Comparison of ENCODE assay signal across 8 cellular contexts in the genomic region with DNA sequence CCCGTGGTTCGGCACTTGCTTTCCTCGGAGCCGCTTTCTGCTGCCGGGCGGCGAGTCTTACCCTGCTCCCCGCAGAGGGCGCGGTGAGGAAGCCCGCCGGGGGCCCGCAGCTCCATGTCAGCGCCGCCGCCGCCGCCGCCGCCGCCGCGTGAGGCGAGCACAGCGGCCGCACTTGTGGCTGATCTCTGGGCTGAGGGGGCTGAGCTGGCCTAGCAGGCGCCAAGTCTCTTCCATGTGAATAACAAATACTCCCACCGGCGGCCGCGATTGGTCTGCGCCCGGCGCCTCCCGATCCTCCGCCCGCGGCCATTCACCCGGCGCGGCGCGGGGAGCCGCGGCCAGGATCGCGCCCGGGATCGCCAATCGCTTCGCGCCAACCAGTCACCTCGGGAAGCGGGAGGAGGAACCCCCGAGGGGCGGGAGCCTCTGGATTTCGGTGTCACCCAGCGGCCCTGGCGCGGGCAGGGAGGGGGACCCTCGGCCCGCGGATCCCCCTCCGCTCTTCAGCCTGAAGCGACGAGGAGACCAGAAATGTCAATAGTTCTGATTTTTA. TPM values are rescaled to one million over a fixed set of nuclear protein-coding genes. Genes with fewer than 3 reads are reported as not detected.
DNase-seq lines count a peak whose midpoint lies in the region; ATAC-seq and TF ChIP-seq lines count a peak whose summit lies in the region.

A gene (minus strand): TSS at position 206 of the 553 bp plus-strand sequence.

- CTCF ChIA-PET in activated B cell treated with CpG ODN at 0.5 μM for 24 hours (lab: Charles Lee): no interaction called here

- POLR2A ChIA-PET in activated B cell treated with CpG ODN at 0.5 μM for 24 hours (lab: Charles Lee): no interaction called here

- peaks cover 25% of the 10 kb centered on the region for H3K4me1 Mint-ChIP-seq in activated B cell treated with CpG ODN at 0.5 μM for 24 hours

- no peaks in the 10 kb centered on the region for H3K36me3 Mint-ChIP-seq in activated B cell treated with CpG ODN at 0.5 μM for 24 hours (ENCODE audit: low read depth)

- peak; percentile 22 for ATAC-seq in GM19023 (IDR thresholded peaks at IDR 0.05; ENCODE audit: unreplicated experiment)
- ATAC-seq in activated B cell treated with CpG ODN at 0.5 μM for 24 hours (ENCODE audit: low read depth): peak; percentile 29

- no peaks in the 10 kb centered on the region for H3K9me3 Mint-ChIP-seq in activated B cell treated with CpG ODN at 0.5 μM for 24 hours

- H3K9me3 ChIP-seq in thyroid gland: no peaks in the 10 kb centered on the region

- intact Hi-C loops in activated B cell treated with CpG ODN at 0.5 μM for 24 hours (cut with micrococcal nuclease): loop anchor here (5.0 kb wide), 4 partner anchors 94 to 399 kb away; a partner anchor contains a TSS
- intact Hi-C loops in thyroid gland (cut with DNase I): loop anchor here (10.0 kb wide), 1 partner anchor 448 kb away; no protein-coding TSS in a partner anchor

- H3K4me3 Mint-ChIP-seq in activated B cell treated with CpG ODN at 0.5 μM for 24 hours: peak within 1 kb of the TSS; percentile 88

- TF ChIP-seq POLR2A in thyroid gland (IDR thresholded peaks at IDR 0.05): peak in 1 of 2 donors; percentile 52

- TF ChIP-seq CTCF in activated B cell treated with CpG ODN at 0.5 μM for 24 hours (IDR thresholded peaks at IDR 0.05) (no peak), epithelial cell of esophagus (IDR thresholded peaks at IDR 0.05; ENCODE audit: insufficient read depth, low read depth, low read length, missing control alignments) (no peak), thyroid gland (IDR thresholded peaks at IDR 0.05) (peak in 1 of 6 experiments; percentile 6)

- H3K27ac Mint-ChIP-seq in activated B cell treated with CpG ODN at 0.5 μM for 24 hours: no peak within 1 kb of the TSS

- DNase-seq in AG20443 (ENCODE audit: low spot score) (peak; percentile 67), NCI-H1092 (lab: John Stamatoyannopoulos, UW) (peak; percentile 84), activated B cell treated with CpG ODN at 0.5 μM for 24 hours (peak; percentile 29), epithelial cell of esophagus (ENCODE audit: low read depth) (peak; percentile 22), midbrain (lab: John Stamatoyannopoulos, UW) (peak; percentile 34), thyroid gland (peak; percentile 72 to 73), T1000 (lab: John Stamatoyannopoulos, UW) (no peak)

- H3K27me3 ChIP-seq in thyroid gland: no peaks in the 10 kb centered on the region

- peak within 1 kb of the TSS in 1 of 3 donors; percentile 46 for H3K27ac ChIP-seq in thyroid gland

- peaks cover 6 to 21% of the 10 kb centered on the region in 2 donors for H3K4me1 ChIP-seq in thyroid gland

- peaks cover 65% of the 10 kb centered on the region for H3K27me3 Mint-ChIP-seq in activated B cell treated with CpG ODN at 0.5 μM for 24 hours

- no peaks in the 10 kb centered on the region for H3K36me3 ChIP-seq in thyroid gland

- H3K4me3 ChIP-seq in epithelial cell of esophagus (ENCODE audit: low read length) (peak within 1 kb of the TSS; percentile 64), thyroid gland (replicated peaks in 1 of 3) (peak within 1 kb of the TSS; percentile 33 to 69 (median 55))

- WGBS in thyroid gland, 2 donors: 0% methylated on average over 21 to 35 of the region's 66 CpGs

RNA-seq across cellular contexts. Expression of the gene that starts here (rescaled TPM):
- total RNA-seq in activated B cell treated with CpG ODN at 0.5 μM for 24 hours (not detected in 2 replicates), thyroid gland (1 to 10 TPM in 3 of 4 donors, under 1 TPM in 1; 0.54 to 9.5 (median 4.8) TPM)

Comparison
In these comparisons a context has a peak if more than half of its experiments do, and no peak if none do; other contexts are left out.
1. Peak in DNase-seq and ATAC-seq in activated B cell treated with CpG ODN at 0.5 μM for 24 hours; RNA of the gene not detected or under 1 TPM.